9 cellular contexts compared by ENCODE assay signal in the genomic region with DNA sequence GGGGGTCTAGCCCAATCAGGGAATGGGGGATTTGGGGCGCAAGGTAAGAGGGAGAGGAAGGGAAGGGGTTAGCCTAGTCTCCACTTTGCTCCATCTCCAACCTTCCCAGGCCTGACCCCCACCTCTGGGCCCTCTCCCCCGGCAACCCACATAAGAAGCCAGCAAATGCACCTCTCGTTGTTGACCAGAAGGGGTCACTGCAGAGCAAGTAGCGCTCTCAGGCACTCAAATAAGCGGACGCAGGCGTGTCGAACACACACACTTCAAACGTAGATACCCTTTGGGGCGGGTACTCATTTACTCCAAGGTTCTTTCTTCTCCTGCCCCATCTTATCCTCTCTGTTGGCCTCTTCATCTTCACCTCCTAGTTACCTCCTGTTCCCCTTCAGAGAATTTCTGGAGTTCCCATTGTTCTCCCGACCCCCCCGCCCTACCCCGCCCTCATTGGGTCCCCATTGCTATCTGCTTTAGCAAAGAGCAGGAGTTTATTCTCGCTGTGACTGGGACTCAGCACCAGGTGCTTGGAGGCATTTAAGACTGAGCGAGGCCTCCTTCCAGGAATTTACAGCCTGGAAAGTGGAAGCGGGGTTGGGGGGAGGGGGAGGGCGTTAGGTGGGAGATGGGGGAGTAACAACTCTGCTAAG.
DNase-seq lines count a peak whose midpoint lies in the region; ATAC-seq and TF ChIP-seq lines count a peak whose summit lies in the region.
"Had no signal": no experiment of that assay in that cellular context is flagged by ENCODE, and none has a peak within 500 bp of the region (broad histone marks: within the 10 kb centered on the region; RNA-seq: fewer than 3 reads in every experiment).

No MANE protein-coding gene starts in this region.

- DNase-seq in AG09309 (ENCODE audit: low read depth) (no peak), MV-4-11 (lab: John Stamatoyannopoulos, UW) (peak; percentile 18), SK-N-MC (ENCODE audit: low read depth, low spot score) (peak; percentile 40), fibroblast of mammary gland (ENCODE audit: low read depth) (peak; percentile 54), nephron progenitor cell (peak; percentile 70)

- no peak overlapping the region for H3K27ac Mint-ChIP-seq in nephron progenitor cell

- H3K4me3 Mint-ChIP-seq in nephron progenitor cell, result peak overlapping the region; percentile 78

- H3K27me3 Mint-ChIP-seq in nephron progenitor cell (ENCODE audit: low read depth, poor library complexity), result peaks cover 64% of the 10 kb centered on the region

- H3K4me1 Mint-ChIP-seq in nephron progenitor cell, result peaks cover 16% of the 10 kb centered on the region

- H3K9me3 Mint-ChIP-seq in nephron progenitor cell, result no peaks in the 10 kb centered on the region

- H3K36me3 ChIP-seq in SK-N-MC (ENCODE audit: insufficient read depth, low read length), result no peaks in the 10 kb centered on the region
- H3K36me3 ChIP-seq: neutrophil had no signal

- TF ChIP-seq CTCF in AG09309 (IDR thresholded peaks at IDR 0.05; ENCODE audit: control insufficient read depth, insufficient read depth, low read depth, low read length, missing control alignments) (peak; percentile 34), GM12874 (IDR thresholded peaks at IDR 0.05; ENCODE audit: insufficient read depth, low read depth, low read length) (peak; percentile 79), fibroblast of mammary gland (conservative IDR thresholded peaks at IDR 0.05; ENCODE audit: control insufficient read depth, insufficient read depth, low read depth, low read length) (peak; percentile 71), nephron progenitor cell (IDR thresholded peaks at IDR 0.05) (peak; percentile 80)

- H3K4me3 ChIP-seq in AG09309 (ENCODE audit: control insufficient read depth, low read depth, low read length), result no peak overlapping the region
- no peak overlapping the region for H3K4me3 ChIP-seq in SK-N-MC
- no peak overlapping the region for H3K4me3 ChIP-seq in fibroblast of mammary gland (ENCODE audit: control insufficient read depth, low read depth, low read length)

- no peaks in the 10 kb centered on the region for H3K9me3 ChIP-seq in SK-N-MC (ENCODE audit: low read depth, low read length)
- H3K9me3 ChIP-seq: neutrophil had no signal

- ATAC-seq in GM18520 (IDR thresholded peaks at IDR 0.05; ENCODE audit: unreplicated experiment) (no peak), GM19035 (IDR thresholded peaks at IDR 0.05; ENCODE audit: unreplicated experiment) (no peak)

- no peaks in the 10 kb centered on the region for H3K36me3 Mint-ChIP-seq in nephron progenitor cell (ENCODE audit: low read depth)

- H3K27ac ChIP-seq in SK-N-MC, result no peak overlapping the region
- H3K27ac ChIP-seq: neutrophil had no signal

- no peak overlapping the region for H3K9ac ChIP-seq in SK-N-MC (ENCODE audit: insufficient read length)
